Comparison of ENCODE assay signal across 15 cellular contexts in genomic region chr1:71861022-71861421, GRCh38.
DNase-seq lines count a peak whose midpoint lies in the region; ATAC-seq and TF ChIP-seq lines count a peak whose summit lies in the region.
"Had no signal": no experiment of that assay in that cellular context is flagged by ENCODE, and none has a peak within 500 bp of the region (broad histone marks: within the 10 kb centered on the region; RNA-seq: fewer than 3 reads in every experiment).

No MANE protein-coding gene starts in this region.

- no peaks in the 10 kb centered on the region for H3K27me3 ChIP-seq in RWPE2 (ENCODE audit: insufficient read depth, poor library complexity, severe bottlenecking)
- H3K27me3 ChIP-seq: esophagus squamous epithelium, stomach had no signal

- H3K27me3 Mint-ChIP-seq in activated CD4-positive, alpha-beta memory T cell treated with anti-CD3 and anti-CD28 coated beads, Interleukin-2, amount 10 ng/mL, durations not matched to agents 7 days and 5 days, result no peaks in the 10 kb centered on the region
- H3K27me3 Mint-ChIP-seq: CD4-positive, alpha-beta memory T cell had no signal

- POLR2A ChIA-PET in activated CD4-positive, alpha-beta memory T cell treated with anti-CD3 and anti-CD28 coated beads, Interleukin-2, amount 10 ng/mL, durations not matched to agents 7 days and 5 days (lab: Charles Lee), result no interaction called here

- no peaks in the 10 kb centered on the region for H3K4me1 Mint-ChIP-seq in activated CD4-positive, alpha-beta memory T cell treated with anti-CD3 and anti-CD28 coated beads, Interleukin-2, amount 10 ng/mL, durations not matched to agents 7 days and 5 days
- H3K4me1 Mint-ChIP-seq: CD4-positive, alpha-beta memory T cell had no signal

- ATAC-seq in RWPE2 (ENCODE audit: low read depth), result peak; percentile 88
- ATAC-seq in HG03039 (IDR thresholded peaks at IDR 0.05; ENCODE audit: unreplicated experiment), result no peak

- TF ChIP-seq CTCF in RWPE2 (IDR thresholded peaks at IDR 0.05; ENCODE audit: poor library complexity, severe bottlenecking) (no peak), foreskin fibroblast (IDR thresholded peaks at IDR 0.05; ENCODE audit: low read depth, low read length) (no peak)

- no peaks in the 10 kb centered on the region for H3K9me3 ChIP-seq in RWPE2 (ENCODE audit: severe bottlenecking)
- H3K9me3 ChIP-seq: esophagus squamous epithelium, stomach had no signal

- H3K36me3 Mint-ChIP-seq in activated CD4-positive, alpha-beta memory T cell treated with anti-CD3 and anti-CD28 coated beads, Interleukin-2, amount 10 ng/mL, durations not matched to agents 7 days and 5 days (ENCODE audit: low read depth), result no peaks in the 10 kb centered on the region
- H3K36me3 Mint-ChIP-seq: CD4-positive, alpha-beta memory T cell had no signal

- H3K36me3 ChIP-seq in RWPE2 (ENCODE audit: low read depth), result no peaks in the 10 kb centered on the region
- H3K36me3 ChIP-seq: esophagus squamous epithelium, stomach had no signal

- H3K27ac Mint-ChIP-seq in activated CD4-positive, alpha-beta memory T cell treated with anti-CD3 and anti-CD28 coated beads, Interleukin-2, amount 10 ng/mL, durations not matched to agents 7 days and 5 days, result no peak overlapping the region
- H3K27ac Mint-ChIP-seq: CD4-positive, alpha-beta memory T cell had no signal

- no peaks in the 10 kb centered on the region for H3K4me1 ChIP-seq in RWPE2 (ENCODE audit: insufficient read depth, poor library complexity, severe bottlenecking)
- H3K4me1 ChIP-seq: esophagus squamous epithelium, stomach had no signal

- in situ Hi-C loops in KBM-7 (cut with MboI; ENCODE audit: low pct_unique_long_range_greater_than_20kb, low sequenced_read_pairs), result no loop called here

- peaks cover 6% of the 10 kb centered on the region for H3K9me3 Mint-ChIP-seq in activated CD4-positive, alpha-beta memory T cell treated with anti-CD3 and anti-CD28 coated beads, Interleukin-2, amount 10 ng/mL, durations not matched to agents 7 days and 5 days

- CTCF ChIA-PET in activated CD4-positive, alpha-beta memory T cell treated with anti-CD3 and anti-CD28 coated beads, Interleukin-2, amount 10 ng/mL, durations not matched to agents 7 days and 5 days (lab: Charles Lee), result no interaction called here

- H3K4me3 ChIP-seq in RWPE2 (ENCODE audit: severe bottlenecking), result no peak overlapping the region
- H3K4me3 ChIP-seq in foreskin fibroblast (ENCODE audit: low read depth in 1 of 2, low read length in 2 of 2), result no peak overlapping the region
- H3K4me3 ChIP-seq: esophagus squamous epithelium, stomach had no signal

- DNase-seq in AG08395 (ENCODE audit: low spot score), result peak; percentile 32
- DNase-seq in GM04503 (ENCODE audit: low read depth), result peak; percentile 36
- DNase-seq in RWPE2 (ENCODE audit: low spot score), result no peak
- DNase-seq in foreskin fibroblast, result peak; percentile 47 to 75
- no peak for DNase-seq in KBM-7
- DNase-seq in activated CD4-positive, alpha-beta memory T cell treated with anti-CD3 and anti-CD28 coated beads, Interleukin-2, amount 10 ng/mL, durations not matched to agents 7 days and 5 days, result no peak
- no peak for DNase-seq in AG08396 (ENCODE audit: low spot score)
- DNase-seq: CD4-positive, alpha-beta memory T cell; esophagus squamous epithelium; kidney; NCI-H1436; NCI-H774; stimulated activated CD4-positive, alpha-beta T cell treated with anti-CD3 and anti-CD28 coated beads, Interleukin-4, amount 100 ng/mL, for 4 hours; stomach had no signal

- no peak overlapping the region for H3K4me3 Mint-ChIP-seq in activated CD4-positive, alpha-beta memory T cell treated with anti-CD3 and anti-CD28 coated beads, Interleukin-2, amount 10 ng/mL, durations not matched to agents 7 days and 5 days
- H3K4me3 Mint-ChIP-seq: CD4-positive, alpha-beta memory T cell had no signal

- H3K27ac ChIP-seq in RWPE2 (ENCODE audit: poor library complexity, severe bottlenecking), result no peak overlapping the region
- H3K27ac ChIP-seq: esophagus squamous epithelium, stomach had no signal

Comparison
In these comparisons a context has a peak if more than half of its experiments do, and no peak if none do; other contexts are left out.
1. DNase-seq: peak in AG08395 (single experiment), GM04503 (single experiment) and foreskin fibroblast (2 of 2); none in RWPE2 (single experiment), KBM-7 (single experiment), activated CD4-positive, alpha-beta memory T cell treated with anti-CD3 and anti-CD28 coated beads, Interleukin-2, amount 10 ng/mL, durations not matched to agents 7 days and 5 days (single experiment) and AG08396 (single experiment).